20 cellular contexts compared by ENCODE assay signal in genomic region chr10:11351801-11352200, GRCh38.
DNase-seq lines count a peak whose midpoint lies in the region; ATAC-seq and TF ChIP-seq lines count a peak whose summit lies in the region.
"Had no signal": no experiment of that assay in that cellular context is flagged by ENCODE, and none has a peak within 500 bp of the region (broad histone marks: within the 10 kb centered on the region; RNA-seq: fewer than 3 reads in every experiment).

No MANE protein-coding gene starts in this region.

- no peaks in the 10 kb centered on the region for H3K27me3 ChIP-seq in left ventricle myocardium inferior (ENCODE audit: low read depth)
- H3K27me3 ChIP-seq in neuronal stem cell (ENCODE audit: control insufficient read depth in 3 of 3, insufficient read depth in 3 of 3, low read depth in 1 of 3, low read length in 3 of 3), result peaks cover 0 to 3% (median 0%) of the 10 kb centered on the region in 3 experiments
- H3K27me3 ChIP-seq: BLaER1 treated with 17β-estradiol and CSF1 and Interleukin-3, amounts not matched to agents 10 nM and 100 nM had no signal

- no peak for TF ChIP-seq CTCF in left ventricle myocardium inferior (IDR thresholded peaks at IDR 0.05; ENCODE audit: borderline replicate concordance)

- no peak overlapping the region for H2BK120ac ChIP-seq in neuronal stem cell (ENCODE audit: low read depth, low read length)

- H3K4me2 ChIP-seq in neuronal stem cell (ENCODE audit: insufficient read depth, low read length, poor library complexity, severe bottlenecking), result no peak overlapping the region
- H3K4me2 ChIP-seq: A549; BLaER1 treated with 17β-estradiol and CSF1 and Interleukin-3, amounts not matched to agents 10 nM and 100 nM had no signal

- no peak overlapping the region for H3K27ac ChIP-seq in left ventricle myocardium inferior (replicated peaks)
- H3K27ac ChIP-seq in neuronal stem cell (replicated peaks; ENCODE audit: low read length), result no peak overlapping the region
- H3K27ac ChIP-seq: A549; BLaER1 treated with 17β-estradiol and CSF1 and Interleukin-3, amounts not matched to agents 10 nM and 100 nM; C4-2B had no signal

- H3K27ac Mint-ChIP-seq in T-helper 17 cell, result peak overlapping the region; percentile 78
- H3K27ac Mint-ChIP-seq: B cell; CD4-positive, alpha-beta T cell; CD8-positive, alpha-beta T cell had no signal

- H3K23ac ChIP-seq in neuronal stem cell (ENCODE audit: low read depth, low read length, poor library complexity), result peak overlapping the region; percentile 18

- no peak overlapping the region for H2BK12ac ChIP-seq in neuronal stem cell (ENCODE audit: low read length)

- H3K18ac ChIP-seq in neuronal stem cell (ENCODE audit: low read length), result no peak overlapping the region

- H3K27me3 Mint-ChIP-seq in T-helper 17 cell, result no peaks in the 10 kb centered on the region
- H3K27me3 Mint-ChIP-seq: CD4-positive, alpha-beta T cell had no signal

- peak; percentile 31 for DNase-seq in cardiac septum (ENCODE audit: low spot score)
- DNase-seq in left ventricle myocardium inferior, result no peak
- no peak for DNase-seq in T-helper 17 cell
- peak; percentile 21 for DNase-seq in islet precursor cell
- no peak for DNase-seq in neuronal stem cell (ENCODE audit: low spot score)
- no peak for DNase-seq in activated CD4-positive, alpha-beta T cell treated with anti-CD3 and anti-CD28 coated beads, Interleukin-2, amount 50 U/mL, for 4 hours
- no peak for DNase-seq in NCI-H524 treated with DMSO at 0.1 percent for 48 hours (lab: John Stamatoyannopoulos, UW)
- DNase-seq: 8988T; AML-193; Calu3; CD4-positive, alpha-beta T cell; CD8-positive, alpha-beta T cell; DMS79 treated with DMSO at 0.1 percent for 48 hours; GF-D8 had no signal

- H3K14ac ChIP-seq in neuronal stem cell (ENCODE audit: low read length), result no peak overlapping the region

- H3K4me3 ChIP-seq in left ventricle myocardium inferior (no peak overlapping the region), neuronal stem cell (ENCODE audit: low read length in 2 of 2) (no peak overlapping the region)
- H3K4me3 ChIP-seq: A549; BLaER1 treated with 17β-estradiol and CSF1 and Interleukin-3, amounts not matched to agents 10 nM and 100 nM had no signal

- H4K91ac ChIP-seq in neuronal stem cell (ENCODE audit: low read depth, low read length, poor library complexity), result no peak overlapping the region

- intact Hi-C loops in cardiac septum (cut with DNase I) (no loop called here), left ventricle myocardium inferior (cut with micrococcal nuclease) (no loop called here)

- no peak for ATAC-seq in T-helper 17 cell
- no peak for ATAC-seq in HG02884 (IDR thresholded peaks at IDR 0.05; ENCODE audit: unreplicated experiment)
- ATAC-seq: A549; CD8-positive, alpha-beta T cell had no signal

- H4K8ac ChIP-seq in neuronal stem cell (ENCODE audit: low read depth, low read length), result no peak overlapping the region

- H3K79me1 ChIP-seq in neuronal stem cell (ENCODE audit: low read depth, low read length), result no peaks in the 10 kb centered on the region

- no peak overlapping the region for H3K9ac ChIP-seq in neuronal stem cell (ENCODE audit: low read depth, low read length, poor library complexity)
- H3K9ac ChIP-seq: BLaER1 treated with 17β-estradiol and CSF1 and Interleukin-3, amounts not matched to agents 10 nM and 100 nM had no signal

- H3K4me3 Mint-ChIP-seq in T-helper 17 cell, result no peak overlapping the region
- H3K4me3 Mint-ChIP-seq: B cell; CD4-positive, alpha-beta T cell; CD8-positive, alpha-beta T cell had no signal

- H3K9me3 ChIP-seq in left ventricle myocardium inferior (replicated peaks) (no peaks in the 10 kb centered on the region), T-helper 17 cell (ENCODE audit: control insufficient read depth, low read length, poor library complexity, severe bottlenecking) (no peaks in the 10 kb centered on the region), neuronal stem cell (replicated peaks in 1 of 2; ENCODE audit: control insufficient read depth in 2 of 2, insufficient read depth in 1 of 2, low read depth in 1 of 2, low read length in 2 of 2) (peaks cover 4 to 11% of the 10 kb centered on the region in 2 donors)
- H3K9me3 ChIP-seq: A549 had no signal

- no peaks in the 10 kb centered on the region for H3K36me3 Mint-ChIP-seq in T-helper 17 cell (ENCODE audit: low read depth)
- H3K36me3 Mint-ChIP-seq: CD8-positive, alpha-beta T cell had no signal

- no peak overlapping the region for H2BK5ac ChIP-seq in neuronal stem cell (ENCODE audit: low read length)

- no peak overlapping the region for H2AK5ac ChIP-seq in neuronal stem cell (ENCODE audit: low read depth, low read length)

- H3K36me3 ChIP-seq in left ventricle myocardium inferior (no peaks in the 10 kb centered on the region), neuronal stem cell (replicated peaks in 1 of 2; ENCODE audit: control insufficient read depth in 2 of 2, insufficient read depth in 2 of 2, low read length in 2 of 2) (no peaks in the 10 kb centered on the region)
- H3K36me3 ChIP-seq: BLaER1 treated with 17β-estradiol and CSF1 and Interleukin-3, amounts not matched to agents 10 nM and 100 nM had no signal

- no peaks in the 10 kb centered on the region for H3K4me1 Mint-ChIP-seq in T-helper 17 cell
- H3K4me1 Mint-ChIP-seq: B cell had no signal

- H2AFZ ChIP-seq in neuronal stem cell (ENCODE audit: low read length), result no peak overlapping the region

- H3K4me1 ChIP-seq in left ventricle myocardium inferior (no peaks in the 10 kb centered on the region), neuronal stem cell (ENCODE audit: control insufficient read depth in 2 of 2, insufficient read depth in 1 of 2, low read depth in 1 of 2, low read length in 2 of 2) (peaks cover 0 to 5% of the 10 kb centered on the region in 2 donors)
- H3K4me1 ChIP-seq: A549; BLaER1 treated with 17β-estradiol and CSF1 and Interleukin-3, amounts not matched to agents 10 nM and 100 nM; Caco-2 had no signal

- H2BK15ac ChIP-seq in neuronal stem cell (ENCODE audit: low read length), result no peak overlapping the region

- no CpG with 5 or more reads among the region's 9 CpGs for WGBS in neuronal stem cell (ENCODE audit: extremely low coverage in 2 of 2, insufficient read length in 2 of 2, insufficient replicate concordance in 1 of 2), 2 donors

- H3K4ac ChIP-seq in neuronal stem cell (ENCODE audit: low read length), result no peak overlapping the region

Comparison
In these comparisons a context has a peak if more than half of its experiments do, and no peak if none do; other contexts are left out.
1. DNase-seq: peak in cardiac septum (single experiment) and islet precursor cell (single experiment); none in left ventricle myocardium inferior (single experiment), T-helper 17 cell (0 of 3), neuronal stem cell (single experiment), activated CD4-positive, alpha-beta T cell treated with anti-CD3 and anti-CD28 coated beads, Interleukin-2, amount 50 U/mL, for 4 hours (0 of 2) and NCI-H524 treated with DMSO at 0.1 percent for 48 hours (single experiment).